8 cellular contexts compared by ENCODE assay signal in the genomic region with DNA sequence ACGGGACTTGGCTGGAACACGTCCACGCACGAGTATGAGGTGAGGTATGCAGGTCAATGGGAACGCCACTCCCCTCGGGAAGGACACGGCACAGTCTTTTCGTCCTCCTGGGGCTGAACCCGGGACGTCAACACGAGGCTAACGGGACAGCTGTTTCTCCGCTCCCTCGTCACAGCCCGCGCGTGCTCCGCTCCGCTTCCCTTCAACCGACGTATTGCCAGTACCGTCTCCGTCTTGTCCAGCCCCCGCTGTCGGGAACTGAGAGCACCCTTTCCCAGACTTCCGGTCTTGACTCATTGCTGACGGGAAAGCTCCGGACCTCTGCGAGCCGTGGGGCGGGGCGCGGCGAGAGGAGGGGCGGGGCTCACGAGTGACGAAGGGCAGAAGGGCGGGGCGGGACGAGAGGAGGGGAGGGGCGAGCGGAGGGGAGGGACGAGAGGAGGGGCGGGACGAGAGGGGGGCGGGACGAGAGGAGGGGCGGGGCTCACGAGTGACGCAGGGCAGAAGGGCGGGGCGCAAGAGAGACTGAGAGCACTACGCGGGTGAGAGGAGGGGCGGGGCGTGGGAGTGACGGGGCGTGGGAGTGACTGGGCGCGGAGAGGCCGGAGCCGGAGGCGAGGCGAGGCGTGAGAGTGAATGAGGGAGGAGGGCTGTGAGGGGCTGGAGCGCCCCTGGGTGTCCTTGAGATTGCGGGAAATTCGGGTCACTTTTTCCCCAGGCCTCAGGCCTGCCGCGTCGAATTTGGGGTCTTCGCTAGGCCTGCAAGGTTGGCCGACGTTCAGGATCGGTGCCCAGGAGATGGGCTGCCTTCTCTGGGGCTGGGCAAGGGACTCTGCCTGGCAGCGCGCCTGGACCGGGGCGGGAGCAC. TPM values are rescaled to one million over a fixed set of nuclear protein-coding genes. Genes with fewer than 3 reads are reported as not detected.
DNase-seq lines count a peak whose midpoint lies in the region; ATAC-seq, FAIRE-seq and TF ChIP-seq lines count a peak whose summit lies in the region.

No MANE protein-coding gene starts in this region.

- DNase-seq in Calu3 (peak; percentile 98), NOMO-1 treated with dmso at 0.1 percent for 144 hours (lab: John Stamatoyannopoulos, UW; ENCODE audit: unreplicated experiment) (peak; percentile 87), H1 (ENCODE audit: low read depth in 1 of 2, low spot score in 2 of 2) (peak; percentile 82 to 93), mesenteric fat pad (ENCODE audit: low spot score) (peak; percentile 99)
- DNase-seq in activated CD8-positive, alpha-beta memory T cell treated with anti-CD3 and anti-CD28 coated beads, Interleukin-2, amount 10 ng/mL, durations not matched to agents 7 days and 5 days = peak; percentile 97
- DNase-seq in stimulated activated CD8-positive, alpha-beta memory T cell treated with anti-CD3 and anti-CD28 coated beads, Interleukin-12 subunit alpha, Interleukin-12 subunit beta, amount 100 ng/mL, for 4 hours (ENCODE audit: low read depth) = peak; percentile 84

- POLR2A ChIA-PET in H1 (lab: Charles Lee; ENCODE audit: partially characterized antibody) = interaction anchor here (0.6 to 2.3 kb wide), 3 partner anchors 8 to 188 kb away, joined by 3 to 6 read pairs (median 3); partner anchors contain the start of gene NDUFS2

- H3K4me2 ChIP-seq in H1 (ENCODE audit: insufficient read depth in 1 of 2, low read depth in 2 of 2, low read length in 2 of 2) = peak overlapping the region; percentile 100

- no peak for TF ChIP-seq EP300 in H1 (IDR thresholded peaks at IDR 0.05; ENCODE audit: borderline replicate concordance in 1 of 2, low read depth in 2 of 2, low read length in 2 of 2)

- H3K4ac ChIP-seq in H1 (replicated peaks; ENCODE audit: insufficient read length, low read depth, low read length) = no peak overlapping the region

- H2BK20ac ChIP-seq in H1 (ENCODE audit: low read length) = peak overlapping the region; percentile 29; the same call in 1 of the 2 replicates

- no peak overlapping the region for H3K14ac ChIP-seq in H1 (ENCODE audit: insufficient read length)

- 1% methylated on average over 45 of the region's 79 CpGs; no CpG with 5 or more reads in 1 of the 2 experiments for WGBS in H1 (ENCODE audit: extremely low coverage in 1 of 2, insufficient coverage in 1 of 2, insufficient read length in 1 of 2, insufficient replicate concordance in 2 of 2, low coverage in 1 of 2, low lambda C conversion rate in 2 of 2, missing lambda C conversion rate in 1 of 2), 2 experiments

- peaks cover 7% of the 10 kb centered on the region for H3K23me2 ChIP-seq in H1 (ENCODE audit: low read depth, low read length)

- H3K4me1 ChIP-seq in HUES48 (ENCODE audit: control insufficient read depth, insufficient read depth, low read length) (no peaks in the 10 kb centered on the region), H1 (replicated peaks in 1 of 4; ENCODE audit: control insufficient read depth in 3 of 4, insufficient read depth in 4 of 4, low read length in 3 of 4) (peaks cover 0 to 1% (median 0%) of the 10 kb centered on the region in 4 experiments; a peak in 1 of 7 replicates)

- no peaks in the 10 kb centered on the region for H3K27me3 Mint-ChIP-seq in Calu3 (ENCODE audit: unreplicated experiment)
- H3K27me3 Mint-ChIP-seq in activated CD8-positive, alpha-beta memory T cell treated with anti-CD3 and anti-CD28 coated beads, Interleukin-2, amount 10 ng/mL, durations not matched to agents 7 days and 5 days = no peaks in the 10 kb centered on the region

- H2BK15ac ChIP-seq in H1 (ENCODE audit: low read length) = peak overlapping the region; percentile 97; the same call in 1 of the 2 replicates

- H3K56ac ChIP-seq in H1 (replicated peaks; ENCODE audit: insufficient read length, low read depth, low read length) = peak overlapping the region; percentile 2

- H3K9me3 Mint-ChIP-seq in Calu3 (ENCODE audit: low read depth, unreplicated experiment) = no peaks in the 10 kb centered on the region
- H3K9me3 Mint-ChIP-seq in activated CD8-positive, alpha-beta memory T cell treated with anti-CD3 and anti-CD28 coated beads, Interleukin-2, amount 10 ng/mL, durations not matched to agents 7 days and 5 days (ENCODE audit: low read depth) = no peaks in the 10 kb centered on the region

- H3K27ac ChIP-seq in HUES48 (ENCODE audit: low read depth, low read length) (peak overlapping the region; percentile 72), H1 (ENCODE audit: low read depth, low read length) (peak overlapping the region; percentile 56; the same call in 1 of the 2 replicates)

- CTCF ChIA-PET in Calu3 (lab: Charles Lee) = interaction anchor here (0.6 to 0.7 kb wide), 6 partner anchors 9 to 224 kb away, joined by 3 to 10 read pairs (median 4); partner anchors contain the start of gene TOMM40L
- CTCF ChIA-PET in activated CD8-positive, alpha-beta memory T cell treated with anti-CD3 and anti-CD28 coated beads, Interleukin-2, amount 10 ng/mL, durations not matched to agents 7 days and 5 days (lab: Charles Lee) = interaction anchor here (0.6 to 12.7 kb wide), 12 partner anchors 10 to 224 kb away, joined by 3 to 215 read pairs (median 3); partner anchors contain the start of genes APOA2 and TOMM40L
- CTCF ChIA-PET in H1 (lab: Charles Lee; ENCODE audit: partially characterized antibody) = interaction anchor here (0.7 to 2.1 kb wide), 12 partner anchors 7 to 320 kb away, joined by 3 to 9 read pairs (median 3); partner anchors contain the start of gene ARHGAP30

- H3K36me3 ChIP-seq in HUES48 (ENCODE audit: control insufficient read depth, insufficient read depth, low read length) (no peaks in the 10 kb centered on the region), H1 (ENCODE audit: control insufficient read depth in 2 of 4, insufficient read depth in 4 of 4, low read length in 3 of 4) (no peaks in the 10 kb centered on the region)

- H4K91ac ChIP-seq in H1 (replicated peaks; ENCODE audit: insufficient read length, low read length) = peak overlapping the region; percentile 13

- no TSS peak for BruUV-seq in Calu3 (replicated peaks; lab: Mats Ljungman, UMichigan)

- H2BK12ac ChIP-seq in H1 (ENCODE audit: low read depth, low read length) = peak overlapping the region; percentile 95; the same call in 1 of the 2 replicates

- FAIRE-seq in H1 (lab: Jason Lieb, UNC) = no peak

- peak overlapping the region; percentile 94 for H3K27ac Mint-ChIP-seq in Calu3 (ENCODE audit: unreplicated experiment)
- peak overlapping the region; percentile 98 for H3K27ac Mint-ChIP-seq in activated CD8-positive, alpha-beta memory T cell treated with anti-CD3 and anti-CD28 coated beads, Interleukin-2, amount 10 ng/mL, durations not matched to agents 7 days and 5 days

- TF ChIP-seq POLR2A in H1 (IDR thresholded peaks at IDR 0.05; ENCODE audit: control extremely low read depth in 1 of 2, low read depth in 2 of 2, low read length in 2 of 2) = peak in 1 of 2 experiments; percentile 76; a peak in 1 of 3 replicates

- H4K8ac ChIP-seq in H1 (ENCODE audit: extremely low read depth, insufficient read depth, low read length) = peak overlapping the region; percentile 91

- peak overlapping the region; percentile 81 for H3K4me3 Mint-ChIP-seq in Calu3 (ENCODE audit: low read depth, unreplicated experiment)
- H3K4me3 Mint-ChIP-seq in activated CD8-positive, alpha-beta memory T cell treated with anti-CD3 and anti-CD28 coated beads, Interleukin-2, amount 10 ng/mL, durations not matched to agents 7 days and 5 days = peak overlapping the region; percentile 91

- intact Hi-C loops in Calu3 (cut with micrococcal nuclease; ENCODE audit: unreplicated experiment) = no loop called here

- H3K9ac ChIP-seq in HUES48 (ENCODE audit: low read depth, low read length) = peak overlapping the region; percentile 83
- peak overlapping the region in 3 of 4 experiments; percentile 46 to 90 (median 69); a peak in 6 of 7 replicates for H3K9ac ChIP-seq in H1 (replicated peaks in 1 of 4; ENCODE audit: extremely low read depth in 1 of 4, low read depth in 3 of 4, low read length in 3 of 4)

- peak overlapping the region; percentile 84; the same call in 1 of the 2 replicates for H2BK5ac ChIP-seq in H1 (ENCODE audit: low read depth, low read length)

- peak overlapping the region; percentile 83 for H4K5ac ChIP-seq in H1 (ENCODE audit: insufficient read length, low read depth, low read length)

- peaks cover 10% of the 10 kb centered on the region for H3K4me1 Mint-ChIP-seq in Calu3 (ENCODE audit: low read depth, unreplicated experiment)
- peaks cover 38% of the 10 kb centered on the region for H3K4me1 Mint-ChIP-seq in activated CD8-positive, alpha-beta memory T cell treated with anti-CD3 and anti-CD28 coated beads, Interleukin-2, amount 10 ng/mL, durations not matched to agents 7 days and 5 days

- no peak overlapping the region for H2AK5ac ChIP-seq in H1 (ENCODE audit: low read depth, low read length)

- H3K27me3 ChIP-seq in HUES48 (ENCODE audit: control insufficient read depth, insufficient read depth, low read length) (no peaks in the 10 kb centered on the region), H1 (replicated peaks in 1 of 4; ENCODE audit: control insufficient read depth in 3 of 4, extremely low read depth in 1 of 4, insufficient read depth in 3 of 4, low read length in 3 of 4) (no peaks in the 10 kb centered on the region)

- peak; percentile 77 for ATAC-seq in GM21423 (IDR thresholded peaks at IDR 0.05; ENCODE audit: unreplicated experiment)
- ATAC-seq in activated CD8-positive, alpha-beta memory T cell treated with anti-CD3 and anti-CD28 coated beads, Interleukin-2, amount 10 ng/mL, durations not matched to agents 7 days and 5 days = peak; percentile 96

- H3K36me3 Mint-ChIP-seq in Calu3 (ENCODE audit: insufficient read depth, unreplicated experiment) = peaks cover 20% of the 10 kb centered on the region
- peaks cover 2% of the 10 kb centered on the region for H3K36me3 Mint-ChIP-seq in activated CD8-positive, alpha-beta memory T cell treated with anti-CD3 and anti-CD28 coated beads, Interleukin-2, amount 10 ng/mL, durations not matched to agents 7 days and 5 days

- H3K18ac ChIP-seq in H1 (ENCODE audit: extremely low read depth, low read length) = peak overlapping the region; percentile 95

- TF ChIP-seq CTCF in Calu3 (IDR thresholded peaks at IDR 0.05; ENCODE audit: unreplicated experiment) = no peak
- TF ChIP-seq CTCF in H1 (IDR thresholded peaks at IDR 0.05; ENCODE audit: control extremely low read depth in 1 of 3, insufficient read depth in 1 of 3, low read depth in 1 of 3, low read length in 3 of 3) = no peak

- H3K4me3 ChIP-seq in HUES48 (ENCODE audit: low read depth, low read length) (peak overlapping the region; percentile 99), H1 (ENCODE audit: extremely low read depth in 1 of 4, insufficient read depth in 2 of 4, low read depth in 3 of 4, low read length in 4 of 4) (peak overlapping the region; percentile 88 to 100 (median 94))

- H3K23ac ChIP-seq in H1 (ENCODE audit: insufficient read length) = peak overlapping the region; percentile 93

- peak overlapping the region; percentile 100 for H2AFZ ChIP-seq in H1 (ENCODE audit: low read length)

- no peak overlapping the region for H2BK120ac ChIP-seq in H1 (replicated peaks; ENCODE audit: low read depth, low read length)

- no peaks in the 10 kb centered on the region for H3K79me2 ChIP-seq in H1 (ENCODE audit: control insufficient read depth in 1 of 2, insufficient read depth in 2 of 2, low read length in 2 of 2)

- H3K79me1 ChIP-seq in H1 (ENCODE audit: low read depth, low read length) = no peaks in the 10 kb centered on the region

- H3K9me3 ChIP-seq in HUES48 (ENCODE audit: control insufficient read depth, insufficient read depth, low read length) (no peaks in the 10 kb centered on the region), H1 (ENCODE audit: insufficient read depth in 2 of 2, low read depth in 1 of 2, low read length in 1 of 2) (no peaks in the 10 kb centered on the region)

- no peaks in the 10 kb centered on the region for H4K20me1 ChIP-seq in H1 (replicated peaks in 1 of 2; ENCODE audit: control insufficient read depth in 1 of 2, insufficient read depth in 2 of 2, low read length in 2 of 2)

- no peak for TF ChIP-seq RAD21 in H1 (IDR thresholded peaks at IDR 0.05 in 1 of 2, conservative IDR thresholded peaks at IDR 0.05 in 1 of 2; ENCODE audit: low read depth in 2 of 2, low read length in 2 of 2)

RNA-seq across cellular contexts. Expression of gene CFAP126, which starts 22.2 kb away (rescaled TPM):
- total RNA-seq in Calu3 (2022) = not detected in 2 replicates
- total RNA-seq in activated CD8-positive, alpha-beta memory T cell treated with anti-CD3 and anti-CD28 coated beads, Interleukin-2, amount 10 ng/mL, durations not matched to agents 7 days and 5 days = not detected
- not detected in 2 replicates for total RNA-seq in H1 (2021; fragmentation: NEBNext Ultra II Directional; extraction: Animal tissue kit (Norgen Biotek cat#: 25700))
- not detected in 2 replicates for polyA plus RNA-seq in H1 (2011; rRNA removed)
- not detected for polyA plus RNA-seq in H1 (2011; cell fraction: cytosol; rRNA removed)
- polyA plus RNA-seq in H1 (2011; cell fraction: nucleus; rRNA removed) = not detected
- 0.28 to 0.35 TPM in 2 of 4 replicates, not detected in the others for polyA plus RNA-seq in H1 (2012, experiment 1 of 2)
- polyA plus RNA-seq in H1 (2012, experiment 2 of 2) = not detected
- polyA plus RNA-seq in H1 (2013, experiment 1 of 2) = not detected
- polyA plus RNA-seq in H1 (2013, experiment 2 of 2) = not detected
- not detected in 2 replicates for polyA minus RNA-seq in H1 (2011; rRNA and poly(A)+ RNA removed)
- polyA minus RNA-seq in H1 (2011; cell fraction: cytosol; rRNA and poly(A)+ RNA removed) = not detected
- polyA minus RNA-seq in H1 (2011; cell fraction: nucleus; rRNA and poly(A)+ RNA removed) = not detected
- total RNA-seq in mesenteric fat pad = not detected

Comparison
In these comparisons a context has a peak if more than half of its experiments do, and no peak if none do; other contexts are left out.
1. Peak in every context shown above with its lines: DNase-seq, ATAC-seq, H3K4me3 ChIP-seq and H3K27ac ChIP-seq.